20 cellular contexts compared by ENCODE assay signal in genomic region chr22:50376064-50376747, GRCh38. TPM values are rescaled to one million over a fixed set of nuclear protein-coding genes. Genes with fewer than 3 reads are reported as not detected.
DNase-seq lines count a peak whose midpoint lies in the region; ATAC-seq, FAIRE-seq and TF ChIP-seq lines count a peak whose summit lies in the region.
"Had no signal": no experiment of that assay in that cellular context is flagged by ENCODE, and none has a peak within 500 bp of the region (broad histone marks: within the 10 kb centered on the region; RNA-seq: fewer than 3 reads in every experiment).

No MANE protein-coding gene starts in this region.

- H3K18ac ChIP-seq in mesendoderm (ENCODE audit: low read length) = no peak overlapping the region

- H3K9me3 ChIP-seq in HepG2 (ENCODE audit: low read length) (no peaks in the 10 kb centered on the region), upper lobe of right lung (no peaks in the 10 kb centered on the region)
- H3K9me3 ChIP-seq: ascending aorta had no signal

- H3K56ac ChIP-seq in mesendoderm (ENCODE audit: low read length) = no peak overlapping the region

- H4K8ac ChIP-seq in mesendoderm (ENCODE audit: low read depth, low read length) = no peak overlapping the region

- H4K5ac ChIP-seq in mesendoderm (ENCODE audit: low read length) = no peak overlapping the region

- no peak overlapping the region for H2AK5ac ChIP-seq in mesendoderm (ENCODE audit: low read length)

- H3K27me3 Mint-ChIP-seq in activated CD4-positive, alpha-beta memory T cell treated with anti-CD3 and anti-CD28 coated beads for 36 hours = no peaks in the 10 kb centered on the region
- no peaks in the 10 kb centered on the region for H3K27me3 Mint-ChIP-seq in progenitor cell of endocrine pancreas

- peaks cover 13% of the 10 kb centered on the region for H3K4me1 Mint-ChIP-seq in activated CD4-positive, alpha-beta memory T cell treated with anti-CD3 and anti-CD28 coated beads for 36 hours (ENCODE audit: low read depth)
- H3K4me1 Mint-ChIP-seq in progenitor cell of endocrine pancreas (ENCODE audit: low read depth) = no peaks in the 10 kb centered on the region
- H3K4me1 Mint-ChIP-seq: endodermal cell, mesothelial cell of epicardium had no signal

- H3K9me3 Mint-ChIP-seq in activated naive CD4-positive, alpha-beta T cell treated with anti-CD3 and anti-CD28 coated beads, Interleukin-2, amount 50 U/mL, for 72 hours = no peaks in the 10 kb centered on the region
- H3K9me3 Mint-ChIP-seq in activated CD4-positive, alpha-beta memory T cell treated with anti-CD3 and anti-CD28 coated beads for 36 hours = no peaks in the 10 kb centered on the region
- no peaks in the 10 kb centered on the region for H3K9me3 Mint-ChIP-seq in progenitor cell of endocrine pancreas (ENCODE audit: low read depth)
- H3K9me3 Mint-ChIP-seq: activated T-cell treated with anti-CD3 and anti-CD28 coated beads, Interleukin-2, amount 50 U/mL, for 4 hours had no signal

- CTCF ChIA-PET in activated CD4-positive, alpha-beta memory T cell treated with anti-CD3 and anti-CD28 coated beads for 36 hours (lab: Charles Lee) = interaction anchor here (0.6 kb wide), 1 partner anchor 700 kb away, joined by 4 read pairs; no protein-coding TSS in a partner anchor
- CTCF ChIA-PET in HepG2 (lab: Yijun Ruan, JAX; ENCODE audit: low intra/inter-chr PET ratio, low total read pairs) = no interaction called here

- in situ Hi-C loops in HepG2 (cut with HindIII; ENCODE audit: extremely low pct_ligation_motif_present, low pct_unique_long_range_greater_than_20kb) = no loop called here

- H3K36me3 Mint-ChIP-seq in activated naive CD4-positive, alpha-beta T cell treated with anti-CD3 and anti-CD28 coated beads, Interleukin-2, amount 50 U/mL, for 72 hours = peaks cover 5 to 23% of the 10 kb centered on the region in 2 donors
- peaks cover 24% of the 10 kb centered on the region for H3K36me3 Mint-ChIP-seq in activated CD4-positive, alpha-beta memory T cell treated with anti-CD3 and anti-CD28 coated beads for 36 hours
- peaks cover 36% of the 10 kb centered on the region for H3K36me3 Mint-ChIP-seq in progenitor cell of endocrine pancreas (ENCODE audit: insufficient read depth)

- H3K4me2 ChIP-seq in HepG2 (ENCODE audit: low read depth, low read length) = no peak overlapping the region
- no peak overlapping the region for H3K4me2 ChIP-seq in mesendoderm (ENCODE audit: low read length)

- no peak for DNase-seq in activated naive CD4-positive, alpha-beta T cell treated with anti-CD3 and anti-CD28 coated beads, Interleukin-2, amount 50 U/mL, for 72 hours (ENCODE audit: low spot score in 2 of 2)
- DNase-seq in activated naive CD4-positive, alpha-beta T cell treated with Interleukin-2 at 50 U/mL for 16 hours = no peak
- peak; percentile 32 for DNase-seq in activated CD4-positive, alpha-beta memory T cell treated with anti-CD3 and anti-CD28 coated beads for 36 hours
- DNase-seq in HepG2 (ENCODE audit: low spot score) = no peak
- no peak for DNase-seq in upper lobe of right lung
- no peak for DNase-seq in NCI-H524 (lab: John Stamatoyannopoulos, UW)
- DNase-seq in mesendoderm = no peak
- DNase-seq in progenitor cell of endocrine pancreas (ENCODE audit: low spot score, unreplicated experiment) = no peak
- DNase-seq: activated CD4-positive, CD25-positive, alpha-beta regulatory T cell treated with anti-CD3 and anti-CD28 coated beads, Interleukin-2, amount 50 U/mL, for 72 hours; activated T-cell treated with anti-CD3 and anti-CD28 coated beads, Interleukin-2, amount 50 U/mL, for 4 hours; endodermal cell; hippocampal formation; kidney; NCI-H2081; NCI-H526; SHP77 treated with DMSO at 0.1 percent for 48 hours; substantia nigra had no signal

- H3K4me3 ChIP-seq in HepG2 (replicated peaks in 1 of 3; ENCODE audit: insufficient read depth in 1 of 3, low read depth in 2 of 3, low read length in 3 of 3) = no peak overlapping the region
- no peak overlapping the region for H3K4me3 ChIP-seq in upper lobe of right lung
- no peak overlapping the region for H3K4me3 ChIP-seq in mesendoderm (ENCODE audit: low read length)
- H3K4me3 ChIP-seq: ascending aorta had no signal

- no peak overlapping the region for H3K4ac ChIP-seq in mesendoderm (ENCODE audit: low read depth, low read length)

- no peak for TF ChIP-seq RAD21 in HepG2 (CRISPR knock-in tag; IDR thresholded peaks at IDR 0.05)

- H3K23ac ChIP-seq in mesendoderm (ENCODE audit: low read length) = no peak overlapping the region

- H3K4me1 ChIP-seq in HepG2 (ENCODE audit: insufficient read depth, low read length) (no peaks in the 10 kb centered on the region; the same call in 1 of the 2 replicates), upper lobe of right lung (no peaks in the 10 kb centered on the region), mesendoderm (ENCODE audit: control insufficient read depth, low read depth, low read length) (no peaks in the 10 kb centered on the region)
- H3K4me1 ChIP-seq: ascending aorta had no signal

- no peak for TF ChIP-seq CTCF in HepG2 (CRISPR knock-in tag; IDR thresholded peaks at IDR 0.05)
- TF ChIP-seq CTCF in upper lobe of right lung (IDR thresholded peaks at IDR 0.05) = no peak
- no peak for TF ChIP-seq CTCF in progenitor cell of endocrine pancreas (IDR thresholded peaks at IDR 0.05; ENCODE audit: unreplicated experiment)

- H2AFZ ChIP-seq in HepG2 (ENCODE audit: low read length) = no peak overlapping the region

- H3K4me3 Mint-ChIP-seq in activated CD4-positive, alpha-beta memory T cell treated with anti-CD3 and anti-CD28 coated beads for 36 hours = no peak overlapping the region
- no peak overlapping the region for H3K4me3 Mint-ChIP-seq in progenitor cell of endocrine pancreas (ENCODE audit: low read depth)
- H3K4me3 Mint-ChIP-seq: activated T-cell treated with anti-CD3 and anti-CD28 coated beads, Interleukin-2, amount 50 U/mL, for 4 hours; endodermal cell; mesothelial cell of epicardium had no signal

- H3K79me2 ChIP-seq in HepG2 (ENCODE audit: insufficient read depth, low read length) = no peaks in the 10 kb centered on the region
- no peaks in the 10 kb centered on the region for H3K79me2 ChIP-seq in mesendoderm (ENCODE audit: control insufficient read depth, insufficient read depth, low read length)

- H3K27ac ChIP-seq in HepG2 (ENCODE audit: extremely low read length, insufficient read depth, low read length) = no peak overlapping the region
- peak overlapping the region; percentile 58 for H3K27ac ChIP-seq in upper lobe of right lung
- H3K27ac ChIP-seq in mesendoderm (ENCODE audit: low read depth, low read length) = no peak overlapping the region
- H3K27ac ChIP-seq: ascending aorta had no signal

- POLR2A ChIA-PET in activated CD4-positive, alpha-beta memory T cell treated with anti-CD3 and anti-CD28 coated beads for 36 hours (lab: Charles Lee) = interaction anchor here (1.2 kb wide), 1 partner anchor 15 kb away, joined by 3 read pairs; no protein-coding TSS in a partner anchor
- POLR2A ChIA-PET in HepG2 (lab: Yijun Ruan, JAX) = no interaction called here

- no peak overlapping the region for H2BK120ac ChIP-seq in mesendoderm (ENCODE audit: low read depth, low read length)

- H2BK15ac ChIP-seq in mesendoderm (replicated peaks; ENCODE audit: low read depth) = no peak overlapping the region

- 97% methylated on average over 8 of the region's 8 CpGs for WGBS in HepG2 (ENCODE audit: low lambda C conversion rate)
- WGBS in mesendoderm (ENCODE audit: extremely low coverage, insufficient coverage, low lambda C conversion rate) = no CpG with 5 or more reads among the region's 8 CpGs

- intact Hi-C loops in activated CD4-positive, alpha-beta memory T cell treated with anti-CD3 and anti-CD28 coated beads for 36 hours (cut with micrococcal nuclease) = no loop called here
- intact Hi-C loops in HepG2 (cut with micrococcal nuclease; ENCODE audit: unreplicated experiment) (no loop called here), upper lobe of right lung (cut with DNase I) (no loop called here)

- H3K27me3 ChIP-seq in HepG2 (ENCODE audit: control insufficient read depth in 1 of 2, insufficient read depth in 2 of 2, low read length in 2 of 2) = no peaks in the 10 kb centered on the region
- no peaks in the 10 kb centered on the region for H3K27me3 ChIP-seq in upper lobe of right lung
- no peaks in the 10 kb centered on the region for H3K27me3 ChIP-seq in mesendoderm (ENCODE audit: insufficient read depth, low read length, poor library complexity)
- H3K27me3 ChIP-seq: ascending aorta had no signal

- no peak overlapping the region for H2BK5ac ChIP-seq in mesendoderm (ENCODE audit: low read length)

- peak; percentile 28 to 63 for ATAC-seq in activated naive CD4-positive, alpha-beta T cell treated with anti-CD3 and anti-CD28 coated beads, Interleukin-2, amount 50 U/mL, for 72 hours
- no peak for ATAC-seq in HepG2
- peak; percentile 73 for ATAC-seq in upper lobe of right lung
- ATAC-seq: activated T-cell treated with anti-CD3 and anti-CD28 coated beads, Interleukin-2, amount 50 U/mL, for 4 hours; sciatic nerve had no signal

- no peak overlapping the region for H3K27ac Mint-ChIP-seq in activated naive CD4-positive, alpha-beta T cell treated with anti-CD3 and anti-CD28 coated beads, Interleukin-2, amount 50 U/mL, for 72 hours
- H3K27ac Mint-ChIP-seq in activated CD4-positive, alpha-beta memory T cell treated with anti-CD3 and anti-CD28 coated beads for 36 hours = no peak overlapping the region
- no peak overlapping the region for H3K27ac Mint-ChIP-seq in progenitor cell of endocrine pancreas
- H3K27ac Mint-ChIP-seq: endodermal cell, mesothelial cell of epicardium had no signal

- BruUV-seq in HepG2 (replicated peaks; lab: Mats Ljungman, UMichigan) = no TSS peak

- no peaks in the 10 kb centered on the region for H3K79me1 ChIP-seq in mesendoderm (ENCODE audit: low read length)

- no peak overlapping the region for H3K9ac ChIP-seq in HepG2 (ENCODE audit: insufficient read depth, low read depth, low read length)
- H3K9ac ChIP-seq in mesendoderm (ENCODE audit: low read length) = no peak overlapping the region

- H3K36me3 ChIP-seq in HepG2 (replicated peaks in 1 of 2; ENCODE audit: control insufficient read depth in 1 of 2, insufficient read depth in 2 of 2, low read length in 2 of 2) (peaks cover 9 to 36% of the 10 kb centered on the region in 2 experiments), upper lobe of right lung (peaks cover 53% of the 10 kb centered on the region), mesendoderm (ENCODE audit: control insufficient read depth, insufficient read depth, low read length) (peaks cover 3% of the 10 kb centered on the region)

- FAIRE-seq in HepG2 (lab: Jason Lieb, UNC) = no peak
- FAIRE-seq: kidney had no signal

- no peak for TF ChIP-seq POLR2A in HepG2 (IDR thresholded peaks at IDR 0.05; ENCODE audit: insufficient read depth in 1 of 2, low read depth in 2 of 2, low read length in 2 of 2)

- TF ChIP-seq EP300 in HepG2 (IDR thresholded peaks at IDR 0.05; ENCODE audit: low read depth in 2 of 2, low read length in 2 of 2) (no peak), HepG2 (CRISPR knock-in tag; IDR thresholded peaks at IDR 0.05; ENCODE audit: borderline replicate concordance) (no peak)

- no peaks in the 10 kb centered on the region for H4K20me1 ChIP-seq in HepG2 (ENCODE audit: insufficient read depth, low read length)

RNA-seq across cellular contexts. Expression of gene PPP6R2, which starts 33.1 kb away (rescaled TPM):
- 10 to 100 TPM; 42.6 to 48.3 TPM for total RNA-seq in activated naive CD4-positive, alpha-beta T cell treated with anti-CD3 and anti-CD28 coated beads, Interleukin-2, amount 50 U/mL, for 72 hours
- total RNA-seq in activated CD4-positive, alpha-beta memory T cell treated with anti-CD3 and anti-CD28 coated beads for 36 hours = 10 to 100 TPM; 41.2 to 41.7 TPM
- 36.1 and 55.0 TPM in 2 replicates for total RNA-seq in HepG2 (2016; rRNA removed; fragmentation: Illumina TruSeq; extraction: Trizol)
- total RNA-seq in HepG2 (2016; cell fraction: cytosol; rRNA removed; fragmentation: Illumina TruSeq; extraction: Trizol; ENCODE audit: low read depth) = 13.5 and 14.8 TPM in 2 replicates
- total RNA-seq in HepG2 (2016; cell fraction: insoluble cytoplasmic fraction; rRNA removed; fragmentation: Illumina TruSeq; extraction: Trizol) = 33.5 and 56.7 TPM in 2 replicates
- 26.4 and 27.2 TPM in 2 replicates for total RNA-seq in HepG2 (2016; cell fraction: membrane; rRNA removed; fragmentation: Illumina TruSeq; extraction: Trizol)
- total RNA-seq in HepG2 (2016; cell fraction: nucleus; rRNA removed; fragmentation: Illumina TruSeq; extraction: Trizol) = 53.7 and 65.8 TPM in 2 replicates
- polyA plus RNA-seq in HepG2 (2011; rRNA removed) = 102 and 112 TPM in 2 replicates
- 56.6 and 76.3 TPM in 2 replicates for polyA plus RNA-seq in HepG2 (2011; cell fraction: cytosol; rRNA removed)
- polyA plus RNA-seq in HepG2 (2011; cell fraction: nucleus; rRNA removed) = 458 and 611 TPM in 2 replicates
- polyA plus RNA-seq in HepG2 (2012) = 58.5 and 66.4 TPM in 2 replicates
- polyA plus RNA-seq in HepG2 (2016; cell fraction: cytosol; fragmentation: Illumina TruSeq; extraction: Trizol; ENCODE audit: low read depth) = 6.8 and 7.7 TPM in 2 replicates
- polyA plus RNA-seq in HepG2 (2016; cell fraction: insoluble cytoplasmic fraction; fragmentation: Illumina TruSeq; extraction: Trizol; ENCODE audit: low read depth) = 26.5 and 32.8 TPM in 2 replicates
- polyA plus RNA-seq in HepG2 (2016; cell fraction: membrane; fragmentation: Illumina TruSeq; extraction: Trizol; ENCODE audit: low read depth) = 17.1 and 18.2 TPM in 2 replicates
- polyA plus RNA-seq in HepG2 (2016; cell fraction: nucleus; fragmentation: Illumina TruSeq; extraction: Trizol; ENCODE audit: insufficient read depth, low read depth) = 172 and 175 TPM in 2 replicates
- polyA minus RNA-seq in HepG2 (2011; rRNA and poly(A)+ RNA removed; ENCODE audit: low replicate concordance) = 25.0 and 101 TPM in 2 replicates
- 29.8 and 30.8 TPM in 2 replicates for polyA minus RNA-seq in HepG2 (2011; cell fraction: cytosol; rRNA and poly(A)+ RNA removed)
- 84.9 and 89.9 TPM in 2 replicates for polyA minus RNA-seq in HepG2 (2011; cell fraction: nucleus; rRNA and poly(A)+ RNA removed)
- total RNA-seq in upper lobe of right lung = 54.0 TPM
- 15.2 TPM for polyA plus RNA-seq in mesendoderm (2013, experiment 1 of 2)
- polyA plus RNA-seq in mesendoderm (2013, experiment 2 of 2) = 16.2 TPM
- 85.7 and 87.9 TPM in 2 replicates for total RNA-seq in progenitor cell of endocrine pancreas

RNA-seq across cellular contexts. Expression of gene DENND6B, which starts 49.4 kb away (rescaled TPM):
- total RNA-seq in activated naive CD4-positive, alpha-beta T cell treated with anti-CD3 and anti-CD28 coated beads, Interleukin-2, amount 50 U/mL, for 72 hours = 1 to 10 TPM; 4.1 to 4.3 TPM
- 1 to 10 TPM; 3.5 to 3.6 TPM for total RNA-seq in activated CD4-positive, alpha-beta memory T cell treated with anti-CD3 and anti-CD28 coated beads for 36 hours
- total RNA-seq in HepG2 (2016; rRNA removed; fragmentation: Illumina TruSeq; extraction: Trizol) = 0.84 and 0.95 TPM in 2 replicates
- 0.30 and 0.44 TPM in 2 replicates for total RNA-seq in HepG2 (2016; cell fraction: cytosol; rRNA removed; fragmentation: Illumina TruSeq; extraction: Trizol; ENCODE audit: low read depth)
- total RNA-seq in HepG2 (2016; cell fraction: insoluble cytoplasmic fraction; rRNA removed; fragmentation: Illumina TruSeq; extraction: Trizol) = 0.22 and 0.65 TPM in 2 replicates
- total RNA-seq in HepG2 (2016; cell fraction: membrane; rRNA removed; fragmentation: Illumina TruSeq; extraction: Trizol) = 0.52 and 0.90 TPM in 2 replicates
- total RNA-seq in HepG2 (2016; cell fraction: nucleus; rRNA removed; fragmentation: Illumina TruSeq; extraction: Trizol) = 0.90 and 1.1 TPM in 2 replicates
- 3.8 and 4.2 TPM in 2 replicates for polyA plus RNA-seq in HepG2 (2011; rRNA removed)
- 1.8 TPM in 2 replicates for polyA plus RNA-seq in HepG2 (2011; cell fraction: cytosol; rRNA removed)
- polyA plus RNA-seq in HepG2 (2011; cell fraction: nucleus; rRNA removed) = 33.7 and 41.4 TPM in 2 replicates
- polyA plus RNA-seq in HepG2 (2012) = 2.5 and 2.6 TPM in 2 replicates
- 0.33 and 0.71 TPM in 2 replicates for polyA plus RNA-seq in HepG2 (2016; cell fraction: cytosol; fragmentation: Illumina TruSeq; extraction: Trizol; ENCODE audit: low read depth)
- 0.74 and 0.86 TPM in 2 replicates for polyA plus RNA-seq in HepG2 (2016; cell fraction: insoluble cytoplasmic fraction; fragmentation: Illumina TruSeq; extraction: Trizol; ENCODE audit: low read depth)
- 0.63 and 1.2 TPM in 2 replicates for polyA plus RNA-seq in HepG2 (2016; cell fraction: membrane; fragmentation: Illumina TruSeq; extraction: Trizol; ENCODE audit: low read depth)
- 4.0 and 5.3 TPM in 2 replicates for polyA plus RNA-seq in HepG2 (2016; cell fraction: nucleus; fragmentation: Illumina TruSeq; extraction: Trizol; ENCODE audit: insufficient read depth, low read depth)
- 0.58 and 2.9 TPM in 2 replicates for polyA minus RNA-seq in HepG2 (2011; rRNA and poly(A)+ RNA removed; ENCODE audit: low replicate concordance)
- 1.3 TPM in 2 replicates for polyA minus RNA-seq in HepG2 (2011; cell fraction: cytosol; rRNA and poly(A)+ RNA removed)
- polyA minus RNA-seq in HepG2 (2011; cell fraction: nucleus; rRNA and poly(A)+ RNA removed) = 2.6 and 3.3 TPM in 2 replicates
- total RNA-seq in upper lobe of right lung = 9.3 TPM
- 0.08 TPM for polyA plus RNA-seq in mesendoderm (2013, experiment 1 of 2)
- 0.08 TPM for polyA plus RNA-seq in mesendoderm (2013, experiment 2 of 2)
- total RNA-seq in progenitor cell of endocrine pancreas = 35.1 and 36.4 TPM in 2 replicates
